In genomic region chr11:130674686-130675085, GRCh38 we compare ENCODE assay signal across 14 cellular contexts.
DNase-seq lines count a peak whose midpoint lies in the region; ATAC-seq and TF ChIP-seq lines count a peak whose summit lies in the region.
"Had no signal": no experiment of that assay in that cellular context is flagged by ENCODE, and none has a peak within 500 bp of the region (broad histone marks: within the 10 kb centered on the region; RNA-seq: fewer than 3 reads in every experiment).

No MANE protein-coding gene starts in this region.

- peak overlapping the region; percentile 90 for H3K27ac ChIP-seq in left ventricle myocardium inferior (replicated peaks)
- H3K27ac ChIP-seq in psoas muscle, result peak overlapping the region; percentile 78
- H3K27ac ChIP-seq: A549 had no signal

- intact Hi-C loops in left ventricle myocardium inferior (cut with micrococcal nuclease), result no loop called here
- intact Hi-C loops in left ventricle myocardium superior (cut with micrococcal nuclease), result loop anchor here (10.0 kb wide), 1 partner anchor 220 kb away; no protein-coding TSS in a partner anchor
- intact Hi-C loops in psoas muscle (cut with DNase I), result loop anchor here (5.0 to 10.0 kb wide), 3 partner anchors 150 to 237 kb away; partner anchors contain the start of gene ADAMTS15 (in 1 of the 2)

- no peaks in the 10 kb centered on the region for H3K27me3 ChIP-seq in left ventricle myocardium inferior (ENCODE audit: low read depth)
- no peaks in the 10 kb centered on the region for H3K27me3 ChIP-seq in psoas muscle (ENCODE audit: insufficient read depth in 3 of 3, low read length in 2 of 3)

- H3K4me3 ChIP-seq in left ventricle myocardium inferior (no peak overlapping the region), psoas muscle (no peak overlapping the region)
- H3K4me3 ChIP-seq: A549 had no signal

- no peak for TF ChIP-seq CTCF in left ventricle myocardium inferior (IDR thresholded peaks at IDR 0.05; ENCODE audit: borderline replicate concordance)
- no peak for TF ChIP-seq CTCF in psoas muscle (IDR thresholded peaks at IDR 0.05)

- no peaks in the 10 kb centered on the region for H3K36me3 ChIP-seq in left ventricle myocardium inferior
- no peaks in the 10 kb centered on the region for H3K36me3 ChIP-seq in psoas muscle (ENCODE audit: insufficient read depth in 1 of 2, low read depth in 1 of 2)

- peaks cover 69% of the 10 kb centered on the region for H3K4me1 ChIP-seq in left ventricle myocardium inferior
- peaks cover 49% of the 10 kb centered on the region for H3K4me1 ChIP-seq in psoas muscle
- H3K4me1 ChIP-seq: A549 had no signal

- DNase-seq in left ventricle myocardium inferior, result no peak
- no peak for DNase-seq in left ventricle myocardium superior
- DNase-seq in foreskin melanocyte, result peak; percentile 13
- no peak for DNase-seq in psoas muscle
- DNase-seq in GM19238 (ENCODE audit: insufficient read length, low spot score), result no peak
- DNase-seq in GM19240 (ENCODE audit: insufficient read length, low spot score), result no peak
- no peak for DNase-seq in UCSD-AML1 (lab: John Stamatoyannopoulos, UW; ENCODE audit: unreplicated experiment)
- DNase-seq in middle frontal gyrus (ENCODE audit: extremely low spot score, low spot score), result no peak
- DNase-seq: activated CD4-positive, alpha-beta T cell treated with anti-CD3 and anti-CD28 coated beads, Interleukin-2, amount 50 U/mL, for 1 hour; midbrain; substantia nigra; T-helper 17 cell had no signal

- peaks cover 17% of the 10 kb centered on the region for H3K9me3 ChIP-seq in left ventricle myocardium inferior (replicated peaks)
- peaks cover 11% of the 10 kb centered on the region for H3K9me3 ChIP-seq in psoas muscle

- WGBS in psoas muscle, 3 donors, result 72 to 76% (median 75%) methylated on average over 5 of the region's 5 CpGs

- ATAC-seq in left ventricle myocardium superior (no peak), psoas muscle (no peak)
- ATAC-seq: A549; activated T-helper 17 cell treated with anti-CD3 and anti-CD28 coated beads, Interleukin-2, amount 50 U/mL, for 72 hours; T-helper 17 cell had no signal
